ENCODE assay signal across 1 cellular context in the genomic region with DNA sequence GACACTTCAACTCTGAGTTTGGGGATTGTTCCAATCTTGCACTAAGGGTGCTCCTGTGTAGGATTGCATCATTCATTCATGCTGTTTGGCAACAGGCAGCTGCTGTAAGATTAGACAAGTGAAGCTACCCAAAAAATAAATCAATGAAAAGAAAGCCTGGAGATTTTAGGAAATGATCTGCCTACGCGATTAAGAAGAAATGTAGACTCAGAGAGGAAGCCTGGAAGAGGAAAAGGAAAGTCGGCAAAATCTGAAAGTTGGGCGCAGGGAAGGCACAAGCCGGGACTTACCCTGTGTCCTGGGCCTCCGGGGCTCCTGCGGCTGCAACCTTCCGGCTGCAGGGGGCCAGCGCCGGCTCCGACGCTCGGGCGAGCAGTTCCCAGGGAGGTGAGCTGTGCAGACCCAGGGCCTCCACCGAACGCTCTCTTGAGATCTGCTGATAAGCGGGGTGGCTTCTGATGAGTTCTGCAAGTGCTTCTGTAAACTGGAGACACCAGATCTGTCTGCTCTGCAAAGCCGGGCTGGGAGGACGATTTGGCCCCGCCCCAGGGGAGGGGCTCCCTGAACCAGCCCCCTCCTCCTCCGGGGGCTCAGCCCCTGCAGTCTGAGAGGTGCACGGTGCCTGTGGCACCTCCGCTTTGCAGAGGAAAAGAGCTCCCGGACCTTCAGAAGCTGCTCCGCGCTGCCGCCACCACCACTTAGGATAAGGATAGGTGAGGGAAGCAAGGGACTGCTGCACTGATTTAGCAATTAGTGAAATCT.
TF ChIP-seq lines count a peak whose summit lies in the region.

No MANE protein-coding gene starts in this region.

TF ChIP-seq in GM12878, 131 proteins besides CTCF, POLR2A, EP300 and RAD21:
- TF ChIP-seq MEF2A (IDR thresholded peaks at IDR 0.05; ENCODE audit: insufficient read depth, low read depth, low read length) (no peak), NFYA (IDR thresholded peaks at IDR 0.05; ENCODE audit: borderline replicate concordance, low read depth, low read length) (no peak), EED (IDR thresholded peaks at IDR 0.05; ENCODE audit: low read depth) (0 out of 2 replicates have a peak, but pooled peaks have one; percentile 20), RUNX3 (IDR thresholded peaks at IDR 0.05; ENCODE audit: low read length) (0 out of 2 replicates have a peak, but pooled peaks have one; percentile 49), RBBP5 (conservative IDR thresholded peaks at IDR 0.05) (0 out of 2 replicates have a peak, but pooled peaks have one; percentile 56), HDAC2 (IDR thresholded peaks at IDR 0.05) (no peak), BHLHE40 (IDR thresholded peaks at IDR 0.05; ENCODE audit: borderline replicate concordance in 1 of 2, low read depth in 2 of 2, low read length in 1 of 2) (peak in 1 of 2 experiments; percentile 38; a peak in 1 of 4 replicates), RCOR1 (conservative IDR thresholded peaks at IDR 0.05; ENCODE audit: low read depth, low read length) (no peak), SMAD1 (IDR thresholded peaks at IDR 0.05; ENCODE audit: low read depth, partially characterized antibody) (no peak), RELA (IDR thresholded peaks at IDR 0.05; ENCODE audit: borderline replicate concordance, partially characterized antibody) (no peak), MEF2B (IDR thresholded peaks at IDR 0.05; ENCODE audit: partially characterized antibody, poor library complexity, severe bottlenecking) (no peak), CEBPB (IDR thresholded peaks at IDR 0.05; ENCODE audit: borderline replicate concordance in 1 of 2, low read depth in 2 of 2, low read length in 2 of 2) (peak in 1 of 2 experiments; percentile 64; a peak in 1 of 4 replicates), SIX5 (IDR thresholded peaks at IDR 0.05; ENCODE audit: low read depth, low read length, severe bottlenecking) (no peak), ZNF24 (IDR thresholded peaks at IDR 0.05) (peak; percentile 86), IKZF2 (IDR thresholded peaks at IDR 0.05) (0 out of 4 replicates have a peak, but pooled peaks of 1 of the 2 experiments have one; percentile 15), LARP7 (IDR thresholded peaks at IDR 0.05) (0 out of 2 replicates have a peak, but pooled peaks have one; percentile 36), IKZF1 (conservative IDR thresholded peaks at IDR 0.05) (peak; percentile 43; the same call in 1 of the 2 replicates), YY1 (IDR thresholded peaks at IDR 0.05; ENCODE audit: low read depth, low read length) (0 out of 2 replicates have a peak, but pooled peaks have one; percentile 12), RFX5 (IDR thresholded peaks at IDR 0.05; ENCODE audit: low read depth, low read length) (no peak), FOXM1 (IDR thresholded peaks at IDR 0.05; ENCODE audit: low read depth, low read length) (no peak), TAF1 (IDR thresholded peaks at IDR 0.05; ENCODE audit: borderline replicate concordance, low read depth, low read length) (peak; percentile 63; the same call in 1 of the 2 replicates), RB1 (IDR thresholded peaks at IDR 0.05; ENCODE audit: borderline replicate concordance) (no peak), SIN3A (IDR thresholded peaks at IDR 0.05; ENCODE audit: low read depth, low read length) (no peak), ZSCAN29 (IDR thresholded peaks at IDR 0.05) (no peak), CBX5 (IDR thresholded peaks at IDR 0.05; ENCODE audit: low read depth) (0 out of 2 replicates have a peak, but pooled peaks have one; percentile 63), POLR2AphosphoS5 (IDR thresholded peaks at IDR 0.05; ENCODE audit: low read length) (peak; percentile 47; the same call in 1 of the 2 replicates)
- TF ChIP-seq, protein P1, sequence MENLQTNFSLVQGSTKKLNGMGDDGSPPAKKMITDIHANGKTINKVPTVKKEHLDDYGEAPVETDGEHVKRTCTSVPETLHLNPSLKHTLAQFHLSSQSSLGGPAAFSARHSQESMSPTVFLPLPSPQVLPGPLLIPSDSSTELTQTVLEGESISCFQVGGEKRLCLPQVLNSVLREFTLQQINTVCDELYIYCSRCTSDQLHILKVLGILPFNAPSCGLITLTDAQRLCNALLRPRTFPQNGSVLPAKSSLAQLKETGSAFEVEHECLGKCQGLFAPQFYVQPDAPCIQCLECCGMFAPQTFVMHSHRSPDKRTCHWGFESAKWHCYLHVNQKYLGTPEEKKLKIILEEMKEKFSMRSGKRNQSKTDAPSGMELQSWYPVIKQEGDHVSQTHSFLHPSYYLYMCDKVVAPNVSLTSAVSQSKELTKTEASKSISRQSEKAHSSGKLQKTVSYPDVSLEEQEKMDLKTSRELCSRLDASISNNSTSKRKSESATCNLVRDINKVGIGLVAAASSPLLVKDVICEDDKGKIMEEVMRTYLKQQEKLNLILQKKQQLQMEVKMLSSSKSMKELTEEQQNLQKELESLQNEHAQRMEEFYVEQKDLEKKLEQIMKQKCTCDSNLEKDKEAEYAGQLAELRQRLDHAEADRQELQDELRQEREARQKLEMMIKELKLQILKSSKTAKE (IDR thresholded peaks at IDR 0.05; ENCODE audit: low read depth, poor library complexity, severe bottlenecking) = no peak
- TF ChIP-seq, protein P2, sequence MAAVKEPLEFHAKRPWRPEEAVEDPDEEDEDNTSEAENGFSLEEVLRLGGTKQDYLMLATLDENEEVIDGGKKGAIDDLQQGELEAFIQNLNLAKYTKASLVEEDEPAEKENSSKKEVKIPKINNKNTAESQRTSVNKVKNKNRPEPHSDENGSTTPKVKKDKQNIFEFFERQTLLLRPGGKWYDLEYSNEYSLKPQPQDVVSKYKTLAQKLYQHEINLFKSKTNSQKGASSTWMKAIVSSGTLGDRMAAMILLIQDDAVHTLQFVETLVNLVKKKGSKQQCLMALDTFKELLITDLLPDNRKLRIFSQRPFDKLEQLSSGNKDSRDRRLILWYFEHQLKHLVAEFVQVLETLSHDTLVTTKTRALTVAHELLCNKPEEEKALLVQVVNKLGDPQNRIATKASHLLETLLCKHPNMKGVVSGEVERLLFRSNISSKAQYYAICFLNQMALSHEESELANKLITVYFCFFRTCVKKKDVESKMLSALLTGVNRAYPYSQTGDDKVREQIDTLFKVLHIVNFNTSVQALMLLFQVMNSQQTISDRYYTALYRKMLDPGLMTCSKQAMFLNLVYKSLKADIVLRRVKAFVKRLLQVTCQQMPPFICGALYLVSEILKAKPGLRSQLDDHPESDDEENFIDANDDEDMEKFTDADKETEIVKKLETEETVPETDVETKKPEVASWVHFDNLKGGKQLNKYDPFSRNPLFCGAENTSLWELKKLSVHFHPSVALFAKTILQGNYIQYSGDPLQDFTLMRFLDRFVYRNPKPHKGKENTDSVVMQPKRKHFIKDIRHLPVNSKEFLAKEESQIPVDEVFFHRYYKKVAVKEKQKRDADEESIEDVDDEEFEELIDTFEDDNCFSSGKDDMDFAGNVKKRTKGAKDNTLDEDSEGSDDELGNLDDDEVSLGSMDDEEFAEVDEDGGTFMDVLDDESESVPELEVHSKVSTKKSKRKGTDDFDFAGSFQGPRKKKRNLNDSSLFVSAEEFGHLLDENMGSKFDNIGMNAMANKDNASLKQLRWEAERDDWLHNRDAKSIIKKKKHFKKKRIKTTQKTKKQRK (IDR thresholded peaks at IDR 0.05; ENCODE audit: low read depth, low read length) = no peak
- TF ChIP-seq, protein P3, sequence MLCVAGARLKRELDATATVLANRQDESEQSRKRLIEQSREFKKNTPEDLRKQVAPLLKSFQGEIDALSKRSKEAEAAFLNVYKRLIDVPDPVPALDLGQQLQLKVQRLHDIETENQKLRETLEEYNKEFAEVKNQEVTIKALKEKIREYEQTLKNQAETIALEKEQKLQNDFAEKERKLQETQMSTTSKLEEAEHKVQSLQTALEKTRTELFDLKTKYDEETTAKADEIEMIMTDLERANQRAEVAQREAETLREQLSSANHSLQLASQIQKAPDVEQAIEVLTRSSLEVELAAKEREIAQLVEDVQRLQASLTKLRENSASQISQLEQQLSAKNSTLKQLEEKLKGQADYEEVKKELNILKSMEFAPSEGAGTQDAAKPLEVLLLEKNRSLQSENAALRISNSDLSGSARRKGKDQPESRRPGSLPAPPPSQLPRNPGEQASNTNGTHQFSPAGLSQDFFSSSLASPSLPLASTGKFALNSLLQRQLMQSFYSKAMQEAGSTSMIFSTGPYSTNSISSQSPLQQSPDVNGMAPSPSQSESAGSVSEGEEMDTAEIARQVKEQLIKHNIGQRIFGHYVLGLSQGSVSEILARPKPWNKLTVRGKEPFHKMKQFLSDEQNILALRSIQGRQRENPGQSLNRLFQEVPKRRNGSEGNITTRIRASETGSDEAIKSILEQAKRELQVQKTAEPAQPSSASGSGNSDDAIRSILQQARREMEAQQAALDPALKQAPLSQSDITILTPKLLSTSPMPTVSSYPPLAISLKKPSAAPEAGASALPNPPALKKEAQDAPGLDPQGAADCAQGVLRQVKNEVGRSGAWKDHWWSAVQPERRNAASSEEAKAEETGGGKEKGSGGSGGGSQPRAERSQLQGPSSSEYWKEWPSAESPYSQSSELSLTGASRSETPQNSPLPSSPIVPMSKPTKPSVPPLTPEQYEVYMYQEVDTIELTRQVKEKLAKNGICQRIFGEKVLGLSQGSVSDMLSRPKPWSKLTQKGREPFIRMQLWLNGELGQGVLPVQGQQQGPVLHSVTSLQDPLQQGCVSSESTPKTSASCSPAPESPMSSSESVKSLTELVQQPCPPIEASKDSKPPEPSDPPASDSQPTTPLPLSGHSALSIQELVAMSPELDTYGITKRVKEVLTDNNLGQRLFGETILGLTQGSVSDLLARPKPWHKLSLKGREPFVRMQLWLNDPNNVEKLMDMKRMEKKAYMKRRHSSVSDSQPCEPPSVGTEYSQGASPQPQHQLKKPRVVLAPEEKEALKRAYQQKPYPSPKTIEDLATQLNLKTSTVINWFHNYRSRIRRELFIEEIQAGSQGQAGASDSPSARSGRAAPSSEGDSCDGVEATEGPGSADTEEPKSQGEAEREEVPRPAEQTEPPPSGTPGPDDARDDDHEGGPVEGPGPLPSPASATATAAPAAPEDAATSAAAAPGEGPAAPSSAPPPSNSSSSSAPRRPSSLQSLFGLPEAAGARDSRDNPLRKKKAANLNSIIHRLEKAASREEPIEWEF (IDR thresholded peaks at IDR 0.05; ENCODE audit: insufficient replicate concordance, low read depth, low read length) = no peak
- TF ChIP-seq, protein P4, sequence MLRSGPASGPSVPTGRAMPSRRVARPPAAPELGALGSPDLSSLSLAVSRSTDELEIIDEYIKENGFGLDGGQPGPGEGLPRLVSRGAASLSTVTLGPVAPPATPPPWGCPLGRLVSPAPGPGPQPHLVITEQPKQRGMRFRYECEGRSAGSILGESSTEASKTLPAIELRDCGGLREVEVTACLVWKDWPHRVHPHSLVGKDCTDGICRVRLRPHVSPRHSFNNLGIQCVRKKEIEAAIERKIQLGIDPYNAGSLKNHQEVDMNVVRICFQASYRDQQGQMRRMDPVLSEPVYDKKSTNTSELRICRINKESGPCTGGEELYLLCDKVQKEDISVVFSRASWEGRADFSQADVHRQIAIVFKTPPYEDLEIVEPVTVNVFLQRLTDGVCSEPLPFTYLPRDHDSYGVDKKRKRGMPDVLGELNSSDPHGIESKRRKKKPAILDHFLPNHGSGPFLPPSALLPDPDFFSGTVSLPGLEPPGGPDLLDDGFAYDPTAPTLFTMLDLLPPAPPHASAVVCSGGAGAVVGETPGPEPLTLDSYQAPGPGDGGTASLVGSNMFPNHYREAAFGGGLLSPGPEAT (IDR thresholded peaks at IDR 0.05; ENCODE audit: low read depth) = peak; percentile 39; the same call in 1 of the 2 replicates
